In genomic region chr17:64185557-64185956, GRCh38 we compare ENCODE assay signal across 1 cellular context.
TF ChIP-seq lines count a peak whose summit lies in the region.
"Not testable (repeated sequence)": the region's sequence is repeated elsewhere in the genome, so short reads cannot be mapped to it uniquely, and the experiment has no call there.

No MANE protein-coding gene starts in this region.

TF ChIP-seq in HepG2, 621 proteins besides CTCF, POLR2A, EP300 and RAD21 (continued from another document):
- TF ChIP-seq LCORL (IDR thresholded peaks at IDR 0.05) = 0 out of 2 replicates have a peak, but pooled peaks have one; percentile 12
- TF ChIP-seq LCORL (CRISPR knock-in tag; IDR thresholded peaks at IDR 0.05) = not testable (repeated sequence)
